Comparison of ENCODE assay signal across 18 cellular contexts in the genomic region with DNA sequence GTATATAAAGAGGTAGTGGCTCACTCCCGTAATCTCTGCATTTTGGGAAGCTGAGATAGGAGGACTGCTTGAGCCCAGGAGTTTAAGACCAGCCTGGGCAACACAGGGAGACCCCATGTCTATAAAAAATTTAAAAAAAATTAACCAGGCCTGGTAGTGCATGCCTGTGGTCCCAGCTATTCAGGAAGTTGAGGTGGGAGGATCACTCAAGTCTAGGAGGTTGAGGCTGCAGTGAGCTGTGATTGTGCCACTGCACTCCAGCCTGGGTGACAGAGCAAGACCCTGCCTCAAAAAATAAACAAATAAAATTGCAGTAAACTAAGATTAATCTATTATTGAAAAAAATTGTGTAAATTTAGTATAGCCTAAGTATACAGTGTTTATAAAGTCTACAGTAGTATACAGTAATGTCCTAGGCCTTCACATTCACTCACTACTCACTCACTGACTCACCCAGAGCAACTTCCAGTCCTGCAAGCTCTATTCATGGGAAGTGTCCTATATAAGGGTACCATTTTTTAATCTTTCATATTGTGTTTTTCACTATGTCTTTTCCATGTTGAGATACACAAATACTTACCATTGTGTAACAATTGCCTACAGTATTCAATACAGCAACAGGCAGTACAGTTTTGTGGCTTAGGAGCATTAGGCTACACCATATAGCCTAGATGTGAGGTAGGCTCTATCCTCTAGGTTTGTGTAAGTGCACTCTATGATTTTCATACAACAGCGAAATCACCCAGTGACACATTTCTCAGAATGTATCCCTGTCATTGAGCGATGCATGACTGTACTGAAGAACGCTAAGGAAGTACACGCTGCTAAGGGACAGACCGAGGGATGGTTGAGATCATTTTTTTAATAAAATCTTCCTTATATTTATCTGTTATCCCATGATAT. TPM values are rescaled to one million over a fixed set of nuclear protein-coding genes. Genes with fewer than 3 reads are reported as not detected.
A peak's percentile ranks its signal among the peaks of the same experiment; 100 is the strongest.
DNase-seq lines count a peak whose midpoint lies in the region; ATAC-seq and TF ChIP-seq lines count a peak whose summit lies in the region.
"Had no signal": no experiment of that assay in that cellular context is flagged by ENCODE, and none has a peak within 500 bp of the region (broad histone marks: within the 10 kb centered on the region; RNA-seq: fewer than 3 reads in every experiment).

No MANE protein-coding gene starts in this region.

- H3K36me3 ChIP-seq in brain microvascular endothelial cell (replicated peaks) (no peaks in the 10 kb centered on the region), osteoblast (ENCODE audit: insufficient read depth, low read length) (no peaks in the 10 kb centered on the region)

- H3K4me2 ChIP-seq in osteoblast (ENCODE audit: insufficient read depth, low read length), result no peak overlapping the region
- H3K4me2 ChIP-seq: BLaER1 treated with 17β-estradiol and CSF1 and Interleukin-3, amounts not matched to agents 10 nM and 100 nM; PC-9 had no signal

- DNase-seq in ELR (ENCODE audit: low read depth) (peak; percentile 52), NCI-H226 (peak; percentile 21), brain microvascular endothelial cell (peak; percentile 55), osteoblast (ENCODE audit: insufficient read length, low spot score, missing footprints) (peak; percentile 15), HK-2 (ENCODE audit: unreplicated experiment) (no peak)
- no peak for DNase-seq in activated naive CD4-positive, alpha-beta T cell (lab: John Stamatoyannopoulos, UW)
- DNase-seq: Calu3; CD8-positive, alpha-beta T cell; DMS53; KBM-7; NCI-H1417; NCI-H1930; NCI-H345; NCI-H526; PC-9 had no signal

- peaks cover 1% of the 10 kb centered on the region for H3K9me3 ChIP-seq in osteoblast (ENCODE audit: low read depth, low read length)

- no peaks in the 10 kb centered on the region for H4K20me1 ChIP-seq in osteoblast (ENCODE audit: insufficient read depth, low read length)
- H4K20me1 ChIP-seq: BLaER1 treated with 17β-estradiol and CSF1 and Interleukin-3, amounts not matched to agents 10 nM and 100 nM had no signal

- H3K79me2 ChIP-seq in osteoblast (ENCODE audit: insufficient read depth, low read length), result peaks cover 6% of the 10 kb centered on the region

- H3K27me3 ChIP-seq in brain microvascular endothelial cell (replicated peaks), result no peaks in the 10 kb centered on the region
- no peaks in the 10 kb centered on the region for H3K27me3 ChIP-seq in osteoblast (ENCODE audit: insufficient read depth, low read length)
- H3K27me3 ChIP-seq: BLaER1 treated with 17β-estradiol and CSF1 and Interleukin-3, amounts not matched to agents 10 nM and 100 nM had no signal

- H3K4me3 ChIP-seq in brain microvascular endothelial cell (ENCODE audit: low read depth, low read length) (no peak overlapping the region), osteoblast (ENCODE audit: insufficient read depth, low read length) (no peak overlapping the region)
- H3K4me3 ChIP-seq: BLaER1 treated with 17β-estradiol and CSF1 and Interleukin-3, amounts not matched to agents 10 nM and 100 nM; HAP-1; PC-9 had no signal

- no peak for ATAC-seq in GM18858 (IDR thresholded peaks at IDR 0.05; ENCODE audit: unreplicated experiment)
- ATAC-seq: CD8-positive, alpha-beta T cell had no signal

- H3K4me1 ChIP-seq in osteoblast (ENCODE audit: insufficient read depth, low read length), result peaks cover 9% of the 10 kb centered on the region
- H3K4me1 ChIP-seq: BLaER1 treated with 17β-estradiol and CSF1 and Interleukin-3, amounts not matched to agents 10 nM and 100 nM; HAP-1 had no signal

- H2AFZ ChIP-seq in osteoblast (ENCODE audit: low read length), result no peak overlapping the region
- H2AFZ ChIP-seq: PC-9 had no signal

- H3K27ac ChIP-seq in brain microvascular endothelial cell (peak overlapping the region; percentile 31), osteoblast (ENCODE audit: low read depth, low read length) (peak overlapping the region; percentile 3)
- H3K27ac ChIP-seq: BLaER1 treated with 17β-estradiol and CSF1 and Interleukin-3, amounts not matched to agents 10 nM and 100 nM; PC-9 had no signal

- in situ Hi-C loops in brain microvascular endothelial cell (cut with HindIII; ENCODE audit: low pct_ligation_motif_present, low sequenced_read_pairs), result no loop called here

- TF ChIP-seq CTCF in brain microvascular endothelial cell (IDR thresholded peaks at IDR 0.05; ENCODE audit: low read depth, low read length, missing control alignments), result no peak
- TF ChIP-seq CTCF in osteoblast (IDR thresholded peaks at IDR 0.05; ENCODE audit: extremely low read depth, low read depth, low read length), result no peak

RNA-seq across cellular contexts. Expression of gene MAP4K3, which starts 10.4 kb away (rescaled TPM):
- 49.8 and 51.8 TPM in 2 replicates for total RNA-seq in osteoblast

Comparison
In these comparisons a context has a peak if more than half of its experiments do, and no peak if none do; other contexts are left out.
1. DNase-seq: peak in ELR (single experiment), NCI-H226 (single experiment), brain microvascular endothelial cell (single experiment) and osteoblast (single experiment); none in HK-2 (single experiment) and activated naive CD4-positive, alpha-beta T cell (0 of 4).